ENCODE assay signal across 8 cellular contexts in genomic region chr14:103629503-103630121, GRCh38. TPM values are rescaled to one million over a fixed set of nuclear protein-coding genes. Genes with fewer than 3 reads are reported as not detected.
DNase-seq lines count a peak whose midpoint lies in the region; TF ChIP-seq lines count a peak whose summit lies in the region.

No MANE protein-coding gene starts in this region.

- H3K9ac ChIP-seq in GM23248 (peak overlapping the region; percentile 89), neuronal stem cell (ENCODE audit: low read depth, low read length, poor library complexity) (peak overlapping the region; percentile 100)

- H2AFZ ChIP-seq in GM23248 (no peak overlapping the region), neuronal stem cell (ENCODE audit: low read length) (peak overlapping the region; percentile 99)

- H3K9me2 ChIP-seq in GM23248 (ENCODE audit: insufficient read depth) = no peaks in the 10 kb centered on the region

- peak overlapping the region; percentile 98 for H3K27ac ChIP-seq in GM23248
- peak overlapping the region; percentile 94 for H3K27ac ChIP-seq in neuronal stem cell (replicated peaks; ENCODE audit: low read length)
- H3K27ac ChIP-seq in vagina = peak overlapping the region; percentile 99

- 1 to 2% methylated on average over 15 to 65 of the region's 71 CpGs for WGBS in GM23248 (ENCODE audit: low coverage in 1 of 2, low lambda C conversion rate in 2 of 2, missing lambda C conversion rate in 2 of 2), 2 experiments
- WGBS in neuronal stem cell (ENCODE audit: extremely low coverage in 2 of 2, insufficient read length in 2 of 2, insufficient replicate concordance in 1 of 2), 2 donors = no CpG with 5 or more reads among the region's 71 CpGs

- peak overlapping the region; percentile 97 for H3K14ac ChIP-seq in neuronal stem cell (ENCODE audit: low read length)

- no peaks in the 10 kb centered on the region for H3K36me3 ChIP-seq in GM23248 (ENCODE audit: low read depth)
- H3K36me3 ChIP-seq in neuronal stem cell (replicated peaks in 1 of 2; ENCODE audit: control insufficient read depth in 2 of 2, insufficient read depth in 2 of 2, low read length in 2 of 2) = peaks cover 4 to 26% of the 10 kb centered on the region in 2 donors
- no peaks in the 10 kb centered on the region for H3K36me3 ChIP-seq in vagina

- DNase-seq in GM03348 (ENCODE audit: low spot score) = peak; percentile 74
- DNase-seq in GM23248 = peak; percentile 70
- DNase-seq in NCI-H146 (lab: John Stamatoyannopoulos, UW) = peak; percentile 80
- peak; percentile 31 for DNase-seq in activated effector memory CD4-positive, alpha-beta T cell treated with Interleukin-2 at 50 U/mL for 16 hours
- peak; percentile 63 for DNase-seq in germinal center (ENCODE audit: low spot score)
- peak; percentile 58 for DNase-seq in neuronal stem cell (ENCODE audit: low spot score)
- DNase-seq in vagina (ENCODE audit: extremely low spot score in 2 of 2) = no peak
- DNase-seq in DMS153 treated with DMSO at 0.1 percent for 48 hours (lab: John Stamatoyannopoulos, UW; ENCODE audit: unreplicated experiment) = no peak

- peaks cover 10% of the 10 kb centered on the region for H3K79me1 ChIP-seq in neuronal stem cell (ENCODE audit: low read depth, low read length)

- H3K18ac ChIP-seq in neuronal stem cell (ENCODE audit: low read length) = peak overlapping the region; percentile 99

- peak overlapping the region; percentile 98 for H3K23ac ChIP-seq in neuronal stem cell (ENCODE audit: low read depth, low read length, poor library complexity)

- H3K4ac ChIP-seq in neuronal stem cell (ENCODE audit: low read length) = peak overlapping the region; percentile 97

- H2BK120ac ChIP-seq in neuronal stem cell (ENCODE audit: low read depth, low read length) = peak overlapping the region; percentile 47

- H2BK15ac ChIP-seq in neuronal stem cell (ENCODE audit: low read length) = peak overlapping the region; percentile 58

- H3K9me3 ChIP-seq in GM23248 (ENCODE audit: low read depth) (no peaks in the 10 kb centered on the region), neuronal stem cell (replicated peaks in 1 of 2; ENCODE audit: control insufficient read depth in 2 of 2, insufficient read depth in 1 of 2, low read depth in 1 of 2, low read length in 2 of 2) (no peaks in the 10 kb centered on the region), vagina (no peaks in the 10 kb centered on the region)

- in situ Hi-C loops in GM23248 (cut with MboI) = no loop called here

- peak in 1 of 2 donors; percentile 28 for TF ChIP-seq POLR2A in vagina (IDR thresholded peaks at IDR 0.05)

- peaks cover 55% of the 10 kb centered on the region for H3K79me2 ChIP-seq in GM23248 (ENCODE audit: insufficient read depth)

- H2AK5ac ChIP-seq in neuronal stem cell (ENCODE audit: low read depth, low read length) = peak overlapping the region; percentile 56

- peaks cover 8% of the 10 kb centered on the region; the same call in 1 of the 2 replicates for H4K20me1 ChIP-seq in GM23248 (ENCODE audit: insufficient read depth)

- peak overlapping the region; percentile 96 for H2BK5ac ChIP-seq in neuronal stem cell (ENCODE audit: low read length)

- H3K4me3 ChIP-seq in GM23248 (peak overlapping the region; percentile 100), neuronal stem cell (ENCODE audit: low read length in 2 of 2) (peak overlapping the region; percentile 86 to 100), vagina (peak overlapping the region; percentile 96 to 97)

- peak overlapping the region; percentile 98 for H3K4me2 ChIP-seq in GM23248 (ENCODE audit: unreplicated experiment)
- peak overlapping the region; percentile 67 for H3K4me2 ChIP-seq in neuronal stem cell (ENCODE audit: insufficient read depth, low read length, poor library complexity, severe bottlenecking)

- no peak overlapping the region for H2BK12ac ChIP-seq in neuronal stem cell (ENCODE audit: low read length)

- no peak overlapping the region for H4K91ac ChIP-seq in neuronal stem cell (ENCODE audit: low read depth, low read length, poor library complexity)

- H3K27me3 ChIP-seq in GM23248 (replicated peaks; ENCODE audit: insufficient read depth) (no peaks in the 10 kb centered on the region), neuronal stem cell (ENCODE audit: control insufficient read depth in 3 of 3, insufficient read depth in 3 of 3, low read depth in 1 of 3, low read length in 3 of 3) (no peaks in the 10 kb centered on the region), vagina (no peaks in the 10 kb centered on the region)

- intact Hi-C loops in vagina (cut with DNase I) = loop anchor here (10.0 kb wide), 1 partner anchor 55 kb away; no protein-coding TSS in a partner anchor

- H4K8ac ChIP-seq in neuronal stem cell (ENCODE audit: low read depth, low read length) = no peak overlapping the region

- peaks cover 31% of the 10 kb centered on the region for H3F3A ChIP-seq in GM23248 (ENCODE audit: insufficient read depth)

- H3K4me1 ChIP-seq in GM23248 (ENCODE audit: insufficient read depth) = peaks cover 48% of the 10 kb centered on the region
- H3K4me1 ChIP-seq in neuronal stem cell (ENCODE audit: control insufficient read depth in 2 of 2, insufficient read depth in 1 of 2, low read depth in 1 of 2, low read length in 2 of 2) = peaks cover 8 to 13% of the 10 kb centered on the region in 2 donors
- peaks cover 74% of the 10 kb centered on the region for H3K4me1 ChIP-seq in vagina

- no peak for TF ChIP-seq CTCF in vagina (IDR thresholded peaks at IDR 0.05)

RNA-seq across cellular contexts. Expression of gene KLC1, which starts 0.6 kb away (rescaled TPM):
- total RNA-seq in GM23248 (2014; rRNA removed; shearing (Covaris generic)) = 339 and 410 TPM in 2 replicates
- 177 and 184 TPM in 2 replicates for polyA plus RNA-seq in GM23248 (2016; fragmentation: Nextera tagmentation; extraction: Ambion mirVana)
- polyA plus RNA-seq in neuronal stem cell (2013, experiment 1 of 2) = 98.0 TPM
- 101 TPM for polyA plus RNA-seq in neuronal stem cell (2013, experiment 2 of 2)
- 322 TPM for total RNA-seq in vagina

Comparison
In these comparisons a context has a peak if more than half of its experiments do, and no peak if none do; other contexts are left out.
1. DNase-seq: peak in GM03348 (single experiment), GM23248 (single experiment), NCI-H146 (single experiment), activated effector memory CD4-positive, alpha-beta T cell treated with Interleukin-2 at 50 U/mL for 16 hours (single experiment), germinal center (single experiment) and neuronal stem cell (single experiment); none in vagina (0 of 2) and DMS153 treated with DMSO at 0.1 percent for 48 hours (single experiment).
2. Peak in every context shown above with its lines, with median percentiles within 50 percentile points of each other: H3K27ac ChIP-seq and H3K4me3 ChIP-seq.